Comparison of ENCODE assay signal across 1 cellular context in genomic region chr22:36086629-36087254, GRCh38.
A peak's percentile ranks its signal among the peaks of the same experiment; 100 is the strongest.
TF ChIP-seq lines count a peak whose summit lies in the region.

No MANE protein-coding gene starts in this region.

TF ChIP-seq in HepG2, 621 proteins besides CTCF, POLR2A, EP300 and RAD21:
- TF ChIP-seq, protein P1, sequence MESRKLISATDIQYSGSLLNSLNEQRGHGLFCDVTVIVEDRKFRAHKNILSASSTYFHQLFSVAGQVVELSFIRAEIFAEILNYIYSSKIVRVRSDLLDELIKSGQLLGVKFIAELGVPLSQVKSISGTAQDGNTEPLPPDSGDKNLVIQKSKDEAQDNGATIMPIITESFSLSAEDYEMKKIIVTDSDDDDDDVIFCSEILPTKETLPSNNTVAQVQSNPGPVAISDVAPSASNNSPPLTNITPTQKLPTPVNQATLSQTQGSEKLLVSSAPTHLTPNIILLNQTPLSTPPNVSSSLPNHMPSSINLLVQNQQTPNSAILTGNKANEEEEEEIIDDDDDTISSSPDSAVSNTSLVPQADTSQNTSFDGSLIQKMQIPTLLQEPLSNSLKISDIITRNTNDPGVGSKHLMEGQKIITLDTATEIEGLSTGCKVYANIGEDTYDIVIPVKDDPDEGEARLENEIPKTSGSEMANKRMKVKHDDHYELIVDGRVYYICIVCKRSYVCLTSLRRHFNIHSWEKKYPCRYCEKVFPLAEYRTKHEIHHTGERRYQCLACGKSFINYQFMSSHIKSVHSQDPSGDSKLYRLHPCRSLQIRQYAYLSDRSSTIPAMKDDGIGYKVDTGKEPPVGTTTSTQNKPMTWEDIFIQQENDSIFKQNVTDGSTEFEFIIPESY (CRISPR knock-in tag; IDR thresholded peaks at IDR 0.05): peak; percentile 90
- TF ChIP-seq ZFY (CRISPR knock-in tag; IDR thresholded peaks at IDR 0.05): no peak
TF ChIP-seq in HepG2: peak in this region for 1.
